ENCODE assay signal across 20 cellular contexts in genomic region chr1:23645338-23645737, GRCh38.
"Had no signal": no experiment of that assay in that cellular context is flagged by ENCODE, and none has a peak within 500 bp of the region (broad histone marks: within the 10 kb centered on the region; RNA-seq: fewer than 3 reads in every experiment).

No MANE protein-coding gene starts in this region.

- ATAC-seq: activated T-helper 17 cell treated with anti-CD3 and anti-CD28 coated beads, Interleukin-2, amount 50 U/mL, for 72 hours; T-helper 17 cell had no signal

- DNase-seq: activated CD4-positive, alpha-beta memory T cell treated with anti-CD3 and anti-CD28 coated beads for 36 hours; activated CD4-positive, alpha-beta T cell treated with anti-CD3 and anti-CD28 coated beads, Interleukin-2, amount 10 ng/mL, durations not matched to agents 7 days and 5 days; activated CD4-positive, CD25-positive, alpha-beta regulatory T cell; activated gamma-delta T cell treated with Interleukin-2 at 50 U/mL for 16 hours; activated naive CD4-positive, alpha-beta T cell treated with anti-CD3 and anti-CD28 coated beads, Interleukin-2, amount 10 ng/mL, durations not matched to agents 7 days and 5 days; activated naive CD8-positive, alpha-beta T cell treated with anti-CD3 and anti-CD28 coated beads for 36 hours; activated T-cell treated with anti-CD3 and anti-CD28 coated beads for 4 hours; activated T-cell treated with anti-CD3 and anti-CD28 coated beads, Interleukin-2, amount 50 U/mL, for 48 hours; anterior cingulate cortex; KBM-7; NCI-H1092; NCI-H1417; NCI-H1930; NCI-H345; NCI-H510A; NCI-H526 treated with DMSO at 0.1 percent for 48 hours; NCI-H82; T-helper 17 cell; T-helper 9 cell had no signal
